19 cellular contexts compared by ENCODE assay signal in genomic region chr14:74951443-74952194, GRCh38. TPM values are rescaled to one million over a fixed set of nuclear protein-coding genes. Genes with fewer than 3 reads are reported as not detected.
DNase-seq lines count a peak whose midpoint lies in the region; ATAC-seq and TF ChIP-seq lines count a peak whose summit lies in the region.
"Had no signal": no experiment of that assay in that cellular context is flagged by ENCODE, and none has a peak within 500 bp of the region (broad histone marks: within the 10 kb centered on the region; RNA-seq: fewer than 3 reads in every experiment).

No MANE protein-coding gene starts in this region.

- no peak overlapping the region for H3K4me2 ChIP-seq in IMR-90 (ENCODE audit: low read depth, low read length)
- H3K4me2 ChIP-seq in OCI-LY7 (ENCODE audit: low read length), result no peak overlapping the region
- H3K4me2 ChIP-seq: KMS-11 had no signal

- H3K9me3 ChIP-seq in IMR-90 (ENCODE audit: control insufficient read depth, insufficient read depth, low read length) (no peaks in the 10 kb centered on the region), psoas muscle (no peaks in the 10 kb centered on the region), HAP-1 (no peaks in the 10 kb centered on the region), OCI-LY7 (ENCODE audit: low read length) (no peaks in the 10 kb centered on the region)
- H3K9me3 ChIP-seq: esophagus muscularis mucosa, gastroesophageal sphincter had no signal

- H3K27ac ChIP-seq in 22Rv1, result peak overlapping the region; percentile 41
- no peak overlapping the region; the same call in 1 of the 2 replicates for H3K27ac ChIP-seq in IMR-90 (ENCODE audit: insufficient read depth, low read length)
- H3K27ac ChIP-seq in psoas muscle, result no peak overlapping the region
- H3K27ac ChIP-seq in OCI-LY7 (ENCODE audit: low read depth, low read length, poor library complexity, severe bottlenecking), result no peak overlapping the region
- H3K27ac ChIP-seq: esophagus muscularis mucosa, gastroesophageal sphincter, KMS-11 had no signal

- POLR2A ChIA-PET in IMR-90 (lab: Charles Lee; ENCODE audit: unreplicated experiment) (no interaction called here), OCI-LY7 (lab: Charles Lee) (interaction anchor here (0.6 kb wide), 1 partner anchor 536 kb away, joined by 3 read pairs; no protein-coding TSS in a partner anchor)

- TF ChIP-seq RAD21 in IMR-90 (IDR thresholded peaks at IDR 0.05; ENCODE audit: low read length), result no peak

- H2BK5ac ChIP-seq in IMR-90 (ENCODE audit: low read depth, low read length, poor library complexity, severe bottlenecking), result no peak overlapping the region

- DNase-seq in IMR-90, result no peak
- DNase-seq in islet precursor cell, result peak; percentile 55
- no peak for DNase-seq in psoas muscle
- no peak for DNase-seq in HAP-1 (ENCODE audit: low spot score in 2 of 2)
- no peak for DNase-seq in D341Med (ENCODE audit: low spot score)
- DNase-seq in OCI-LY7 (ENCODE audit: low spot score), result no peak
- DNase-seq: activated CD4-positive, alpha-beta T cell treated with anti-CD3 and anti-CD28 coated beads for 48 hours; caudate nucleus; CD4-positive, alpha-beta T cell; left colon; MV-4-11; NCI-H2029 treated with DMSO at 0.1 percent for 48 hours; stimulated activated CD4-positive, alpha-beta T cell treated with anti-CD3 and anti-CD28 coated beads, Interleukin-4, amount 100 ng/mL, for 1 hour; SW 1271 had no signal

- no peaks in the 10 kb centered on the region for H3K9me2 ChIP-seq in OCI-LY7 (ENCODE audit: insufficient read depth, low read length)

- H3K56ac ChIP-seq in IMR-90 (ENCODE audit: extremely low read depth, insufficient read depth, low read length), result no peak overlapping the region

- peaks cover 13% of the 10 kb centered on the region; the same call in 1 of the 2 replicates for H3K4me1 ChIP-seq in IMR-90 (ENCODE audit: control insufficient read depth, insufficient read depth, low read length)
- no peaks in the 10 kb centered on the region for H3K4me1 ChIP-seq in psoas muscle
- H3K4me1 ChIP-seq in HAP-1, result peaks cover 2% of the 10 kb centered on the region; the same call in 1 of the 2 replicates
- H3K4me1 ChIP-seq in OCI-LY7 (ENCODE audit: insufficient read depth, low read length, poor library complexity, severe bottlenecking), result peaks cover 7% of the 10 kb centered on the region

- dilution Hi-C loops in IMR-90 (cut with HindIII; ENCODE audit: low sequenced_read_pairs, unreplicated experiment), result no loop called here

- no peak overlapping the region; the same call in 1 of the 2 replicates for H4K5ac ChIP-seq in IMR-90 (ENCODE audit: low read depth, low read length)

- ATAC-seq in IMR-90 (ENCODE audit: low read depth) (no peak), psoas muscle (no peak), GM18868 (IDR thresholded peaks at IDR 0.05; ENCODE audit: unreplicated experiment) (no peak)
- ATAC-seq: gastroesophageal sphincter had no signal

- TF ChIP-seq POLR2A in IMR-90 (IDR thresholded peaks at IDR 0.05; ENCODE audit: low read depth, low read length), result no peak

- H3K4ac ChIP-seq in IMR-90 (ENCODE audit: low read depth, low read length), result no peak overlapping the region

- H2BK120ac ChIP-seq in IMR-90 (ENCODE audit: low read depth, low read length), result no peak overlapping the region

- H3K4me3 ChIP-seq in IMR-90 (ENCODE audit: insufficient read depth, low read depth, low read length), result no peak overlapping the region
- peak overlapping the region; percentile 66 for H3K4me3 ChIP-seq in psoas muscle
- H3K4me3 ChIP-seq in HAP-1, result no peak overlapping the region
- H3K4me3 ChIP-seq in OCI-LY7 (ENCODE audit: low read depth, low read length, poor library complexity, severe bottlenecking), result no peak overlapping the region

- no peak overlapping the region for H3K14ac ChIP-seq in IMR-90 (replicated peaks; ENCODE audit: low read depth, low read length)

- H2AK9ac ChIP-seq in IMR-90 (replicated peaks; ENCODE audit: low read depth, low read length, poor library complexity), result no peak overlapping the region

- CTCF ChIA-PET in IMR-90 (lab: Yijun Ruan, JAX) (no interaction called here), OCI-LY7 (lab: Charles Lee; ENCODE audit: unreplicated experiment) (no interaction called here)

- H3K79me1 ChIP-seq in IMR-90 (ENCODE audit: low read depth in 1 of 2, low read length in 2 of 2), result no peaks in the 10 kb centered on the region

- 0 out of 2 replicates have a peak, but pooled peaks cover 6% of the 10 kb centered on the region for H3K9me1 ChIP-seq in IMR-90 (ENCODE audit: insufficient read depth, low read length)

- BruUV-seq in IMR-90 (replicated peaks; lab: Mats Ljungman, UMichigan) (no TSS peak), OCI-LY7 (replicated peaks; lab: Mats Ljungman, UMichigan) (no TSS peak)

- H4K8ac ChIP-seq in IMR-90 (ENCODE audit: low read depth in 2 of 2, low read length in 2 of 2), result 0 out of 4 replicates have a peak overlapping the region, but pooled peaks of 1 of the 2 experiments have one; percentile 20

- H3K27me3 ChIP-seq in IMR-90 (ENCODE audit: control insufficient read depth, insufficient read depth, low read length) (peaks cover 14% of the 10 kb centered on the region), psoas muscle (ENCODE audit: insufficient read depth in 3 of 3, low read length in 2 of 3) (no peaks in the 10 kb centered on the region), HAP-1 (ENCODE audit: low read depth) (no peaks in the 10 kb centered on the region)

- H4K91ac ChIP-seq in IMR-90 (ENCODE audit: insufficient read depth, low read depth, low read length), result no peak overlapping the region

- H4K20me1 ChIP-seq in IMR-90 (ENCODE audit: insufficient read depth, low read length) (no peaks in the 10 kb centered on the region), OCI-LY7 (ENCODE audit: insufficient read depth, low read length) (no peaks in the 10 kb centered on the region)

- 61% methylated on average over 3 of the region's 15 CpGs; no CpG with 5 or more reads in 1 of the 2 experiments for WGBS in IMR-90 (ENCODE audit: extremely low coverage in 2 of 2, insufficient read length in 1 of 2), 2 experiments
- WGBS in psoas muscle, 3 donors, result 65 to 69% (median 67%) methylated on average over 15 of the region's 15 CpGs

- no peak overlapping the region for H3K23ac ChIP-seq in IMR-90 (ENCODE audit: low read depth, low read length)

- in situ Hi-C loops in IMR-90 (cut with MboI; ENCODE audit: low sequenced_read_pairs), result no loop called here
- in situ Hi-C loops in HAP-1 (cut with MboI; ENCODE audit: low sequenced_read_pairs), result no loop called here

- H3K36me3 ChIP-seq in IMR-90 (ENCODE audit: control insufficient read depth, insufficient read depth, low read length) (no peaks in the 10 kb centered on the region), psoas muscle (ENCODE audit: insufficient read depth in 1 of 2, low read depth in 1 of 2) (no peaks in the 10 kb centered on the region), HAP-1 (replicated peaks) (no peaks in the 10 kb centered on the region), OCI-LY7 (ENCODE audit: insufficient read depth, low read length) (no peaks in the 10 kb centered on the region)

- no peaks in the 10 kb centered on the region for H3K79me2 ChIP-seq in OCI-LY7 (ENCODE audit: insufficient read depth, low read depth, low read length)

- H2AK5ac ChIP-seq in IMR-90 (ENCODE audit: low read depth, low read length), result no peak overlapping the region

- peak overlapping the region; percentile 73 for H2AFZ ChIP-seq in IMR-90 (replicated peaks; ENCODE audit: low read length, poor library complexity)
- no peak overlapping the region for H2AFZ ChIP-seq in OCI-LY7 (ENCODE audit: low read length)

- no peak overlapping the region for H3K9ac ChIP-seq in IMR-90 (ENCODE audit: low read depth, low read length)
- H3K9ac ChIP-seq: KMS-11 had no signal

- H2BK15ac ChIP-seq in IMR-90 (ENCODE audit: low read depth, low read length), result no peak overlapping the region

- H3K18ac ChIP-seq in IMR-90 (ENCODE audit: low read depth, low read length), result no peak overlapping the region

- H2BK20ac ChIP-seq in IMR-90 (ENCODE audit: low read depth, low read length), result no peak overlapping the region

- no peak for TF ChIP-seq CTCF in 22Rv1 (IDR thresholded peaks at IDR 0.05)
- no peak for TF ChIP-seq CTCF in IMR-90 (conservative IDR thresholded peaks at IDR 0.05; ENCODE audit: low read depth, low read length)
- no peak for TF ChIP-seq CTCF in psoas muscle (IDR thresholded peaks at IDR 0.05)
- TF ChIP-seq CTCF in OCI-LY7 (conservative IDR thresholded peaks at IDR 0.05; ENCODE audit: low read length), result no peak

- intact Hi-C loops in IMR-90 (cut with micrococcal nuclease), result no loop called here
- intact Hi-C loops in psoas muscle (cut with DNase I), result no loop called here
- intact Hi-C loops in OCI-LY7 (cut with micrococcal nuclease; ENCODE audit: unreplicated experiment), result no loop called here

TF ChIP-seq in IMR-90, 13 proteins besides CTCF, POLR2A, EP300 and RAD21 (continues in another document):
- no peak for TF ChIP-seq NFE2L2 (IDR thresholded peaks at IDR 0.05; ENCODE audit: low read depth, low read length)
- TF ChIP-seq SMC3 (IDR thresholded peaks at IDR 0.05; ENCODE audit: low read depth, low read length), result no peak
- TF ChIP-seq CHD1 (IDR thresholded peaks at IDR 0.05; ENCODE audit: low read depth, low read length), result no peak

RNA-seq across cellular contexts. Expression of gene PGF, which starts 3.8 kb away (rescaled TPM):
- 0.28 and 0.36 TPM in 2 replicates for total RNA-seq in IMR-90 (2012; rRNA removed)
- polyA plus RNA-seq in IMR-90 (2012; rRNA removed), result 0.39 and 0.42 TPM in 2 replicates
- polyA plus RNA-seq in IMR-90 (2012; cell fraction: cytosol; rRNA removed), result 0.21 and 1.0 TPM in 2 replicates
- polyA plus RNA-seq in IMR-90 (2012; cell fraction: nucleus; rRNA removed; ENCODE audit: low replicate concordance), result 0.28 and 0.52 TPM in 2 replicates
- total RNA-seq in psoas muscle, result 1 to 10 TPM; 4.1 to 9.8 (median 8.1) TPM
- polyA plus RNA-seq in psoas muscle, result 1 to 10 TPM; 2.5 to 9.2 (median 2.6) TPM
- total RNA-seq in OCI-LY7 (2014; rRNA removed; shearing (Covaris generic)), result 0.09 and 0.13 TPM in 2 replicates
- 0.19 TPM in 1 of 2 replicates, not detected in the other for total RNA-seq in OCI-LY7 (2022)

RNA-seq across cellular contexts. Expression of gene RPS6KL1, which starts 28.6 kb away (rescaled TPM):
- total RNA-seq in IMR-90 (2012; rRNA removed), result 0.72 and 1.1 TPM in 2 replicates
- polyA plus RNA-seq in IMR-90 (2012; rRNA removed), result 1.2 and 1.7 TPM in 2 replicates
- 0.44 and 0.67 TPM in 2 replicates for polyA plus RNA-seq in IMR-90 (2012; cell fraction: cytosol; rRNA removed)
- polyA plus RNA-seq in IMR-90 (2012; cell fraction: nucleus; rRNA removed; ENCODE audit: low replicate concordance), result 3.6 and 5.3 TPM in 2 replicates
- 10 to 100 TPM; 23.0 to 34.1 (median 28.1) TPM for total RNA-seq in psoas muscle
- 10 to 100 TPM in 2 of 3 donors, 1 to 10 TPM in 1; 9.4 to 25.6 (median 11.1) TPM for polyA plus RNA-seq in psoas muscle
- 6.1 and 11.3 TPM in 2 replicates for total RNA-seq in OCI-LY7 (2014; rRNA removed; shearing (Covaris generic))
- total RNA-seq in OCI-LY7 (2022), result 14.0 and 15.3 TPM in 2 replicates

RNA-seq across cellular contexts. Expression of gene EIF2B2, which starts 51.1 kb away (rescaled TPM):
- total RNA-seq in IMR-90 (2012; rRNA removed) (69.4 and 70.1 TPM in 2 replicates), psoas muscle (10 to 100 TPM; 44.5 to 68.9 (median 54.6) TPM), OCI-LY7 (2022) (49.8 and 53.8 TPM in 2 replicates)
- polyA plus RNA-seq in IMR-90 (2012; rRNA removed) (63.6 and 73.9 TPM in 2 replicates), psoas muscle (10 to 100 TPM; 64.4 to 91.9 (median 74.8) TPM)
- 54.6 and 57.1 TPM in 2 replicates for polyA plus RNA-seq in IMR-90 (2012; cell fraction: cytosol; rRNA removed)
- polyA plus RNA-seq in IMR-90 (2012; cell fraction: nucleus; rRNA removed; ENCODE audit: low replicate concordance), result 33.1 and 55.7 TPM in 2 replicates
- 33.5 and 42.0 TPM in 2 replicates for total RNA-seq in OCI-LY7 (2014; rRNA removed; shearing (Covaris generic))
